In genomic region chr2:71263386-71263785, GRCh38 we compare ENCODE assay signal across 26 cellular contexts. TPM values are rescaled to one million over a fixed set of nuclear protein-coding genes. Genes with fewer than 3 reads are reported as not detected.
DNase-seq lines count a peak whose midpoint lies in the region; ATAC-seq, FAIRE-seq and TF ChIP-seq lines count a peak whose summit lies in the region.
"Had no signal": no experiment of that assay in that cellular context is flagged by ENCODE, and none has a peak within 500 bp of the region (broad histone marks: within the 10 kb centered on the region; RNA-seq: fewer than 3 reads in every experiment).

No MANE protein-coding gene starts in this region.

- no peaks in the 10 kb centered on the region for H3K36me3 Mint-ChIP-seq in activated T-cell treated with anti-CD3 and anti-CD28 coated beads, Interleukin-2, amount 50 U/mL, for 72 hours (ENCODE audit: insufficient read depth in 2 of 2)
- no peaks in the 10 kb centered on the region for H3K36me3 Mint-ChIP-seq in stimulated activated naive CD8-positive, alpha-beta T cell treated with anti-CD3 and anti-CD28 coated beads, Interleukin-15, Interleukin-2, amounts not matched to agents 100 ng/mL and 50 ng/mL, for 24 hours (ENCODE audit: low read depth)
- H3K36me3 Mint-ChIP-seq: CD14-positive monocyte; CD4-positive, alpha-beta memory T cell; CD8-positive, alpha-beta memory T cell had no signal

- no peak for TF ChIP-seq CTCF in K562 (IDR thresholded peaks at IDR 0.05 in 2 of 3, conservative IDR thresholded peaks at IDR 0.05 in 1 of 3; ENCODE audit: insufficient read depth in 2 of 3, low read depth in 1 of 3, low read length in 3 of 3)

- H3K27me3 ChIP-seq in K562 (ENCODE audit: control insufficient read depth in 2 of 2, insufficient read depth in 2 of 2, low read length in 2 of 2): peaks cover 11% of the 10 kb centered on the region in 2 experiments; a peak in 1 of 5 replicates
- H3K27me3 ChIP-seq: BE2C, BLaER1 had no signal

- H3K9me3 Mint-ChIP-seq in activated T-cell treated with anti-CD3 and anti-CD28 coated beads, Interleukin-2, amount 50 U/mL, for 72 hours: no peaks in the 10 kb centered on the region
- no peaks in the 10 kb centered on the region for H3K9me3 Mint-ChIP-seq in stimulated activated naive CD8-positive, alpha-beta T cell treated with anti-CD3 and anti-CD28 coated beads, Interleukin-15, Interleukin-2, amounts not matched to agents 100 ng/mL and 50 ng/mL, for 24 hours
- H3K9me3 Mint-ChIP-seq: CD4-positive, alpha-beta memory T cell; CD8-positive, alpha-beta memory T cell had no signal

- no TSS peak for BruUV-seq in K562 (replicated peaks; lab: Mats Ljungman, UMichigan)

- POLR2A ChIA-PET in K562 (lab: Yijun Ruan, JAX): no interaction called here

- H3K9me3 ChIP-seq in K562 (replicated peaks; ENCODE audit: control insufficient read depth, insufficient read depth, low read depth, low read length): no peaks in the 10 kb centered on the region
- H3K9me3 ChIP-seq: BE2C, BLaER1 had no signal

- H3K9me1 ChIP-seq in K562 (ENCODE audit: control insufficient read depth, insufficient read depth, low read length): no peaks in the 10 kb centered on the region

- 3% methylated on average over 6 of the region's 6 CpGs for WGBS in K562 (ENCODE audit: insufficient coverage, low coverage, missing lambda C conversion rate)

- no peaks in the 10 kb centered on the region for H4K20me1 ChIP-seq in K562 (replicated peaks; ENCODE audit: control insufficient read depth, insufficient read depth, low read length)
- H4K20me1 ChIP-seq: BLaER1 had no signal

- H3K27ac ChIP-seq in K562 (ENCODE audit: extremely low read depth, low read depth, low read length): no peak overlapping the region
- H3K27ac ChIP-seq: 22Rv1, BLaER1 had no signal

- no peak for DNase-seq in activated T-cell treated with anti-CD3 and anti-CD28 coated beads, Interleukin-2, amount 50 U/mL, for 72 hours
- DNase-seq in activated T-cell treated with anti-CD3 and anti-CD28 coated beads, Interleukin-2, amount 50 U/mL, for 1 hour: no peak
- DNase-seq in stimulated activated naive CD8-positive, alpha-beta T cell treated with anti-CD3 and anti-CD28 coated beads, Interleukin-15, Interleukin-2, amounts not matched to agents 100 U/mL and 50 U/mL, for 24 hours: no peak
- DNase-seq in K562 (ENCODE audit: extremely low read depth in 1 of 4, low spot score in 3 of 4): no peak
- DNase-seq in KG1 (lab: John Stamatoyannopoulos, UW): no peak
- DNase-seq: ACHN; BE2C; C1 segment of cervical spinal cord; CD4-positive, alpha-beta memory T cell; CD4-positive, CD25-positive, alpha-beta regulatory T cell; CD8-positive, alpha-beta memory T cell; COR-L47; DMS 273 treated with DMSO at 0.1 percent for 48 hours; DMS153; DMS53; DMS79; DND-41; EL; GDM1 had no signal

- no peaks in the 10 kb centered on the region for H3K79me2 ChIP-seq in K562 (ENCODE audit: control insufficient read depth, insufficient read depth, low read length)

- H3K4me1 Mint-ChIP-seq in activated T-cell treated with anti-CD3 and anti-CD28 coated beads, Interleukin-2, amount 50 U/mL, for 72 hours (ENCODE audit: low read depth): no peaks in the 10 kb centered on the region
- H3K4me1 Mint-ChIP-seq in stimulated activated naive CD8-positive, alpha-beta T cell treated with anti-CD3 and anti-CD28 coated beads, Interleukin-15, Interleukin-2, amounts not matched to agents 100 ng/mL and 50 ng/mL, for 24 hours (ENCODE audit: low read depth): no peaks in the 10 kb centered on the region
- H3K4me1 Mint-ChIP-seq: CD14-positive monocyte; CD4-positive, alpha-beta memory T cell; CD4-positive, CD25-positive, alpha-beta regulatory T cell; CD8-positive, alpha-beta memory T cell had no signal

- CTCF ChIA-PET in K562 (lab: Yijun Ruan, JAX; ENCODE audit: low intra/inter-chr PET ratio): no interaction called here

- TF ChIP-seq EP300 in K562 (IDR thresholded peaks at IDR 0.05; ENCODE audit: low read length): no peak

- TF ChIP-seq RAD21 in K562 (CRISPR knock-in tag; conservative IDR thresholded peaks at IDR 0.05 in 1 of 2, IDR thresholded peaks at IDR 0.05 in 1 of 2): no peak

- no peak for TF ChIP-seq POLR2A in K562 (conservative IDR thresholded peaks at IDR 0.05)

- intact Hi-C loops in K562 (cut with micrococcal nuclease): no loop called here

- no peak for FAIRE-seq in K562 (lab: Jason Lieb, UNC)
- FAIRE-seq: GM12878, GM12892, GM18507 had no signal

- H3K9ac ChIP-seq in K562 (ENCODE audit: insufficient read depth in 1 of 2, low read depth in 2 of 2, low read length in 2 of 2): no peak overlapping the region
- H3K9ac ChIP-seq: BLaER1 had no signal

- in situ Hi-C loops in K562 (cut with MboI): no loop called here

- no peak overlapping the region for H3K4me3 Mint-ChIP-seq in activated T-cell treated with anti-CD3 and anti-CD28 coated beads, Interleukin-2, amount 50 U/mL, for 72 hours
- H3K4me3 Mint-ChIP-seq in stimulated activated naive CD8-positive, alpha-beta T cell treated with anti-CD3 and anti-CD28 coated beads, Interleukin-15, Interleukin-2, amounts not matched to agents 100 ng/mL and 50 ng/mL, for 24 hours: no peak overlapping the region
- H3K4me3 Mint-ChIP-seq: CD4-positive, alpha-beta memory T cell; CD4-positive, CD25-positive, alpha-beta regulatory T cell; CD8-positive, alpha-beta memory T cell had no signal

- H3K27me3 Mint-ChIP-seq in activated T-cell treated with anti-CD3 and anti-CD28 coated beads, Interleukin-2, amount 50 U/mL, for 72 hours (ENCODE audit: low read depth): peaks cover 14% of the 10 kb centered on the region
- H3K27me3 Mint-ChIP-seq in stimulated activated naive CD8-positive, alpha-beta T cell treated with anti-CD3 and anti-CD28 coated beads, Interleukin-15, Interleukin-2, amounts not matched to agents 100 ng/mL and 50 ng/mL, for 24 hours: peaks cover 19% of the 10 kb centered on the region

- H3K36me3 ChIP-seq in K562 (ENCODE audit: control insufficient read depth, insufficient read depth, low read length): no peaks in the 10 kb centered on the region
- H3K36me3 ChIP-seq: BE2C, BLaER1 had no signal

- H3K27ac Mint-ChIP-seq in activated T-cell treated with anti-CD3 and anti-CD28 coated beads, Interleukin-2, amount 50 U/mL, for 72 hours: peak overlapping the region; percentile 20
- peak overlapping the region; percentile 12 for H3K27ac Mint-ChIP-seq in stimulated activated naive CD8-positive, alpha-beta T cell treated with anti-CD3 and anti-CD28 coated beads, Interleukin-15, Interleukin-2, amounts not matched to agents 100 ng/mL and 50 ng/mL, for 24 hours
- H3K27ac Mint-ChIP-seq: CD14-positive monocyte; CD4-positive, alpha-beta memory T cell; CD8-positive, alpha-beta memory T cell had no signal

- no peak overlapping the region for H2AFZ ChIP-seq in K562 (ENCODE audit: low read depth, low read length)

- no peak for ATAC-seq in activated T-cell treated with anti-CD3 and anti-CD28 coated beads, Interleukin-2, amount 50 U/mL, for 72 hours (replicated peaks in 1 of 2)
- no peak for ATAC-seq in stimulated activated naive CD8-positive, alpha-beta T cell treated with anti-CD3 and anti-CD28 coated beads, Interleukin-15, Interleukin-2, amounts not matched to agents 100 U/mL and 50 U/mL, for 24 hours
- no peak for ATAC-seq in K562
- ATAC-seq: GM12878 had no signal

- no peaks in the 10 kb centered on the region for H3K4me1 ChIP-seq in K562 (replicated peaks in 1 of 2; ENCODE audit: control insufficient read depth in 2 of 2, insufficient read depth in 2 of 2, low read length in 2 of 2)
- H3K4me1 ChIP-seq: BE2C, BLaER1 had no signal

- no peak overlapping the region for H3K4me3 ChIP-seq in K562
- H3K4me3 ChIP-seq: BLaER1, GM12878 had no signal

- H3K4me2 ChIP-seq in K562 (ENCODE audit: insufficient read depth, low read length): no peak overlapping the region
- H3K4me2 ChIP-seq: BLaER1 had no signal

TF ChIP-seq in K562, 482 proteins besides CTCF, POLR2A, EP300 and RAD21:
- TF ChIP-seq FOXJ3 (CRISPR knock-in tag; IDR thresholded peaks at IDR 0.05): no peak
- peak; percentile 38; the same call in 1 of the 2 replicates for TF ChIP-seq C11orf30 (IDR thresholded peaks at IDR 0.05; ENCODE audit: low read depth)
- no peak for TF ChIP-seq HOMEZ (CRISPR knock-in tag; IDR thresholded peaks at IDR 0.05)
- TF ChIP-seq ZNF316 (IDR thresholded peaks at IDR 0.05): peak; percentile 76
- TF ChIP-seq MAFG (tag; conservative IDR thresholded peaks at IDR 0.05): peak; percentile 33
TF ChIP-seq in K562: peak in this region for 3.

RNA-seq across cellular contexts. Expression of gene PAIP2B, which starts 36.5 kb away (rescaled TPM):
- total RNA-seq in activated T-cell treated with anti-CD3 and anti-CD28 coated beads, Interleukin-2, amount 50 U/mL, for 72 hours: 1 to 10 TPM; 3.1 to 5.3 TPM
- total RNA-seq in K562 (2011; cell fraction: chromatin; rRNA removed; ENCODE audit: low replicate concordance): 0.12 and 0.21 TPM in 2 replicates
- 0.17 TPM in 1 of 2 replicates, not detected in the other for total RNA-seq in K562 (2011; cell fraction: nucleolus; rRNA removed)
- 0.22 and 0.31 TPM in 2 replicates for total RNA-seq in K562 (2011; cell fraction: nucleoplasm; rRNA removed)
- total RNA-seq in K562 (2014; rRNA removed) (0.32 and 0.33 TPM in 2 replicates), K562 (2014; rRNA removed; fragmentation: Illumina TruSeq; extraction: Trizol) (0.25 and 0.35 TPM in 2 replicates), K562 (2015; rRNA removed; fragmentation: Illumina TruSeq; extraction: Trizol) (0.11 and 0.18 TPM in 2 replicates), K562 (2021) (0.29 and 0.38 TPM in 2 replicates)
- polyA plus RNA-seq in K562 (2011; rRNA removed) (0.03 and 0.22 TPM in 2 replicates), K562 (2014; fragmentation: Illumina TruSeq; extraction: Trizol) (0.30 and 0.31 TPM in 2 replicates), K562 (2014; fragmentation: Nextera tagmentation; extraction: Ambion mirVana) (under 1 TPM; 0.18 to 0.27 TPM), K562 (2014; rRNA removed) (0.20 and 0.24 TPM in 2 replicates)
- 0.01 and 0.03 TPM in 2 replicates for polyA plus RNA-seq in K562 (2011; cell fraction: cytosol; rRNA removed)
- polyA plus RNA-seq in K562 (2011; cell fraction: nucleus; rRNA removed): 0.03 and 0.06 TPM in 2 replicates
- 0.36 and 0.54 TPM in 2 replicates for polyA plus RNA-seq in K562 (2012)
- 0.12 and 0.28 TPM in 2 replicates for polyA minus RNA-seq in K562 (2011; rRNA and poly(A)+ RNA removed)
- polyA minus RNA-seq in K562 (2011; cell fraction: cytosol; rRNA and poly(A)+ RNA removed): not detected in 2 replicates
- polyA minus RNA-seq in K562 (2011; cell fraction: nucleus; rRNA and poly(A)+ RNA removed): 0.11 TPM in 1 of 2 replicates, not detected in the other
